30 cellular contexts compared by ENCODE assay signal in genomic region chr17:66753126-66753920, GRCh38.
"Had no signal": no experiment of that assay in that cellular context is flagged by ENCODE, and none has a peak within 500 bp of the region (broad histone marks: within the 10 kb centered on the region; RNA-seq: fewer than 3 reads in every experiment).

No MANE protein-coding gene starts in this region.

- H3K4me3 Mint-ChIP-seq: activated CD4-positive, alpha-beta T cell treated with anti-CD3 and anti-CD28 coated beads, Interleukin-2, amount 10 ng/mL, durations not matched to agents 24 days and 14 days; activated CD8-positive, alpha-beta T cell treated with anti-CD3 and anti-CD28 coated beads for 36 hours; activated naive CD4-positive, alpha-beta T cell treated with anti-CD3 and anti-CD28 coated beads, Interleukin-2, amount 50 U/mL, for 24 hours; activated T-cell treated with anti-CD3 and anti-CD28 coated beads, Interleukin-2, amount 50 U/mL, for 4 hours; activated T-helper 17 cell treated with anti-CD3 and anti-CD28 coated beads, Interleukin-2, amount 50 U/mL, for 72 hours; central memory CD8-positive, alpha-beta T cell; mesothelial cell of epicardium; naive thymus-derived CD4-positive, alpha-beta T cell; stimulated activated memory B cell treated with anti-CD40 and anti-IgM and Interleukin-4, amounts not matched to agents 10 μg/mL and 1 μg/mL and 100 μg/mL, for 72 hours; stimulated activated naive CD8-positive, alpha-beta T cell treated with anti-CD3 and anti-CD28 coated beads, Interleukin-15, amount 100 ng/mL, for 72 hours had no signal

- H3K36me3 ChIP-seq: gastrocnemius medialis, left ventricle myocardium inferior, pancreas, prostate gland had no signal

- FAIRE-seq: bronchial epithelial cell, pancreas, small intestine had no signal

- H3K4me1 ChIP-seq: left ventricle myocardium inferior, pancreas, prostate gland had no signal

- H3K9me3 Mint-ChIP-seq: activated CD4-positive, alpha-beta T cell treated with anti-CD3 and anti-CD28 coated beads, Interleukin-2, amount 10 ng/mL, durations not matched to agents 24 days and 14 days; activated CD8-positive, alpha-beta T cell treated with anti-CD3 and anti-CD28 coated beads for 36 hours; activated naive CD4-positive, alpha-beta T cell treated with anti-CD3 and anti-CD28 coated beads, Interleukin-2, amount 50 U/mL, for 24 hours; activated T-cell treated with anti-CD3 and anti-CD28 coated beads, Interleukin-2, amount 50 U/mL, for 4 hours; activated T-helper 17 cell treated with anti-CD3 and anti-CD28 coated beads, Interleukin-2, amount 50 U/mL, for 72 hours; central memory CD8-positive, alpha-beta T cell; mesothelial cell of epicardium; stimulated activated memory B cell treated with anti-CD40 and anti-IgM and Interleukin-4, amounts not matched to agents 10 μg/mL and 1 μg/mL and 100 μg/mL, for 72 hours; stimulated activated naive CD8-positive, alpha-beta T cell treated with anti-CD3 and anti-CD28 coated beads, Interleukin-15, amount 100 ng/mL, for 72 hours had no signal

- H3K4me1 Mint-ChIP-seq: activated CD4-positive, alpha-beta T cell treated with anti-CD3 and anti-CD28 coated beads, Interleukin-2, amount 10 ng/mL, durations not matched to agents 24 days and 14 days; central memory CD8-positive, alpha-beta T cell; stimulated activated memory B cell treated with anti-CD40 and anti-IgM and Interleukin-4, amounts not matched to agents 10 μg/mL and 1 μg/mL and 100 μg/mL, for 72 hours; stimulated activated naive CD8-positive, alpha-beta T cell treated with anti-CD3 and anti-CD28 coated beads, Interleukin-15, amount 100 ng/mL, for 72 hours had no signal

- H3K27me3 Mint-ChIP-seq: activated CD4-positive, alpha-beta T cell treated with anti-CD3 and anti-CD28 coated beads, Interleukin-2, amount 10 ng/mL, durations not matched to agents 24 days and 14 days; activated CD8-positive, alpha-beta T cell treated with anti-CD3 and anti-CD28 coated beads for 36 hours; activated naive CD4-positive, alpha-beta T cell treated with anti-CD3 and anti-CD28 coated beads, Interleukin-2, amount 50 U/mL, for 24 hours; activated T-helper 17 cell treated with anti-CD3 and anti-CD28 coated beads, Interleukin-2, amount 50 U/mL, for 72 hours; central memory CD8-positive, alpha-beta T cell; naive thymus-derived CD4-positive, alpha-beta T cell; stimulated activated naive CD8-positive, alpha-beta T cell treated with anti-CD3 and anti-CD28 coated beads, Interleukin-15, amount 100 ng/mL, for 72 hours had no signal

- H3K27ac ChIP-seq: gastrocnemius medialis, left ventricle myocardium inferior, pancreas, prostate gland, upper lobe of left lung had no signal

- H3K36me3 Mint-ChIP-seq: mesothelial cell of epicardium; stimulated activated memory B cell treated with anti-CD40 and anti-IgM and Interleukin-4, amounts not matched to agents 10 μg/mL and 1 μg/mL and 100 μg/mL, for 72 hours had no signal

- DNase-seq: activated CD4-positive, alpha-beta T cell treated with anti-CD3 and anti-CD28 coated beads, Interleukin-2, amount 10 ng/mL, durations not matched to agents 24 days and 14 days; activated CD4-positive, CD25-positive, alpha-beta regulatory T cell treated with anti-CD3 and anti-CD28 coated beads, Interleukin-2, amount 50 U/mL, for 72 hours; activated CD8-positive, alpha-beta T cell treated with anti-CD3 and anti-CD28 coated beads for 36 hours; activated T-cell treated with anti-CD3 and anti-CD28 coated beads, Interleukin-2, amount 50 U/mL, for 4 hours; anterior cingulate cortex; dermis blood vessel endothelial cell; effector CD8-positive, alpha-beta T cell; erythroblast; gastrocnemius medialis; glutamatergic neuron; islet precursor cell; left ventricle myocardium inferior; naive thymus-derived CD4-positive, alpha-beta T cell; nucleus accumbens; pancreas; retina; small intestine; stimulated activated CD4-positive, alpha-beta T cell treated with anti-CD3 and anti-CD28 coated beads, Interleukin-4, amount 100 ng/mL, for 24 hours; stimulated activated naive CD8-positive, alpha-beta T cell treated with anti-CD3 and anti-CD28 coated beads, Interleukin-15, amount 100 ng/mL, for 72 hours; substantia nigra; T-helper 9 cell; upper lobe of left lung had no signal

- H3K27me3 ChIP-seq: gastrocnemius medialis, pancreas, upper lobe of left lung had no signal

- H3K27ac Mint-ChIP-seq: activated CD4-positive, alpha-beta T cell treated with anti-CD3 and anti-CD28 coated beads, Interleukin-2, amount 10 ng/mL, durations not matched to agents 24 days and 14 days; activated CD8-positive, alpha-beta T cell treated with anti-CD3 and anti-CD28 coated beads for 36 hours; activated naive CD4-positive, alpha-beta T cell treated with anti-CD3 and anti-CD28 coated beads, Interleukin-2, amount 50 U/mL, for 24 hours; activated T-helper 17 cell treated with anti-CD3 and anti-CD28 coated beads, Interleukin-2, amount 50 U/mL, for 72 hours; mesothelial cell of epicardium; stimulated activated memory B cell treated with anti-CD40 and anti-IgM and Interleukin-4, amounts not matched to agents 10 μg/mL and 1 μg/mL and 100 μg/mL, for 72 hours had no signal

- H3K4me3 ChIP-seq: gastrocnemius medialis, left ventricle myocardium inferior, lung, pancreas, prostate gland, upper lobe of left lung had no signal

- H3K9me3 ChIP-seq: gastrocnemius medialis, left ventricle myocardium inferior, pancreas, prostate gland, upper lobe of left lung had no signal
